Comparison of ENCODE assay signal across 8 cellular contexts in the genomic region with DNA sequence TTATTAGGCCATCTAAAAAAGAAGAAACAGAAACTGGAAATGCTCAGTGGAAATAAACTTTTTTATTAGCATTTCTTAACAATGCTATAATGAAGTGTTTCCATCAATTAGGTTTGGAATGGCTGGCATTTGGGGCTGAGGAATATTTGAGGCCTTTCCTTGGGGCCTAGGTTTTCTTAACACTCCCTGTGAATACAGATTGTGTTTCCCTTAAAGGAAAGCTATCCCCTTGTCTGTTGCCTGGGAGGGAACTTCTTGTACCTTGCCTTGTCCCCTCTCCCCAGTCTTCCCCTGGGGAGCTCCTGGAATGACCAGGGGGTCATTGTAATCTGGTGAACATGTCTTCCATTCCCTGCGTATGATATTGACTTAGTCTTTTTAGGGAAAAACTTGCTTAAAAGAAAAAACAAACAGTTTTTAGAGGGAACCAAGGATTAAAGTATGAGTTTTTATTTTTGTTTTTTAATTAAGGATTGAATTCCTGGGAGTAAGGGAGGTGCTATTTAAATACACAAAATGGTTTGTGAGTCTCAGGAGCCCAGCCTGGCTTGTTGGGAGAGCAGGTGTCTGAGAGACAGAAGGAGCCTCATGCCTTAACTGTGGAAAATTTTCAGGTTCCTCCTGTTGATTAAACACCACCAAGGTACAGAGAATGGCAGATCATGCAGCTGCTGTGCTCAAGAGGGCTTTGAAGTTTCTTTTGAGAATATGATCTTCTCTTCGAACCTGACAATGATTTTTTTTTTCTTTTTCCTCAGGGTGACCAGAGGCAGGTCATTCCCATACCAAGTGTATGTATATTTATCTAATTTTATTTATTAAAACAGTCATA. TPM values are rescaled to one million over a fixed set of nuclear protein-coding genes. Genes with fewer than 3 reads are reported as not detected.
DNase-seq lines count a peak whose midpoint lies in the region; ATAC-seq and TF ChIP-seq lines count a peak whose summit lies in the region.
"Had no signal": no experiment of that assay in that cellular context is flagged by ENCODE, and none has a peak within 500 bp of the region (broad histone marks: within the 10 kb centered on the region; RNA-seq: fewer than 3 reads in every experiment).

No MANE protein-coding gene starts in this region.

- peak; percentile 10 for ATAC-seq in GM21529 (IDR thresholded peaks at IDR 0.05; ENCODE audit: unreplicated experiment)
- no peak for ATAC-seq in activated CD8-positive, alpha-beta T cell treated with anti-CD3 and anti-CD28 coated beads for 36 hours
- ATAC-seq in stimulated activated naive CD8-positive, alpha-beta T cell treated with anti-CD3 and anti-CD28 coated beads, Interleukin-15, amount 100 ng/mL, for 72 hours, result no peak
- ATAC-seq: activated T-cell treated with anti-CD3 and anti-CD28 coated beads, Interleukin-2, amount 50 U/mL, for 4 hours had no signal

- intact Hi-C loops in activated CD8-positive, alpha-beta T cell treated with anti-CD3 and anti-CD28 coated beads for 36 hours (cut with micrococcal nuclease), result no loop called here

- no peaks in the 10 kb centered on the region for H3K27me3 Mint-ChIP-seq in activated CD8-positive, alpha-beta T cell treated with anti-CD3 and anti-CD28 coated beads for 36 hours
- no peaks in the 10 kb centered on the region for H3K27me3 Mint-ChIP-seq in stimulated activated naive CD8-positive, alpha-beta T cell treated with anti-CD3 and anti-CD28 coated beads, Interleukin-15, amount 100 ng/mL, for 72 hours

- no peak for DNase-seq in activated CD8-positive, alpha-beta T cell treated with anti-CD3 and anti-CD28 coated beads for 36 hours
- no peak for DNase-seq in stimulated activated naive CD8-positive, alpha-beta T cell treated with anti-CD3 and anti-CD28 coated beads, Interleukin-15, amount 100 ng/mL, for 72 hours
- DNase-seq in DMS 273 (lab: John Stamatoyannopoulos, UW; ENCODE audit: unreplicated experiment) (no peak), NCI-H446 (lab: John Stamatoyannopoulos, UW) (no peak), NCI-H446 treated with DMSO at 0.1 percent for 48 hours (lab: John Stamatoyannopoulos, UW) (no peak)
- DNase-seq: activated T-cell treated with anti-CD3 and anti-CD28 coated beads, Interleukin-2, amount 50 U/mL, for 4 hours had no signal

- H3K9me3 Mint-ChIP-seq in activated CD8-positive, alpha-beta T cell treated with anti-CD3 and anti-CD28 coated beads for 36 hours, result peaks cover 4% of the 10 kb centered on the region
- no peaks in the 10 kb centered on the region for H3K9me3 Mint-ChIP-seq in stimulated activated naive CD8-positive, alpha-beta T cell treated with anti-CD3 and anti-CD28 coated beads, Interleukin-15, amount 100 ng/mL, for 72 hours
- H3K9me3 Mint-ChIP-seq: activated T-cell treated with anti-CD3 and anti-CD28 coated beads, Interleukin-2, amount 50 U/mL, for 4 hours had no signal

- H3K36me3 Mint-ChIP-seq in activated CD8-positive, alpha-beta T cell treated with anti-CD3 and anti-CD28 coated beads for 36 hours (ENCODE audit: low read depth), result no peaks in the 10 kb centered on the region

- peak overlapping the region; percentile 35 for H3K27ac ChIP-seq in iPS-18a (ENCODE audit: low read length)

- no peaks in the 10 kb centered on the region for H3K9me3 ChIP-seq in iPS-18a (ENCODE audit: control insufficient read depth, low read depth, low read length)

- peak overlapping the region; percentile 63 for H3K27ac Mint-ChIP-seq in activated CD8-positive, alpha-beta T cell treated with anti-CD3 and anti-CD28 coated beads for 36 hours
- peak overlapping the region; percentile 48 to 75 for H3K27ac Mint-ChIP-seq in stimulated activated naive CD8-positive, alpha-beta T cell treated with anti-CD3 and anti-CD28 coated beads, Interleukin-15, amount 100 ng/mL, for 72 hours

- no peaks in the 10 kb centered on the region for H3K27me3 ChIP-seq in iPS-18a (ENCODE audit: control insufficient read depth, insufficient read depth, low read length)

- no peak overlapping the region for H3K4me3 Mint-ChIP-seq in activated CD8-positive, alpha-beta T cell treated with anti-CD3 and anti-CD28 coated beads for 36 hours
- H3K4me3 Mint-ChIP-seq in stimulated activated naive CD8-positive, alpha-beta T cell treated with anti-CD3 and anti-CD28 coated beads, Interleukin-15, amount 100 ng/mL, for 72 hours, result peak overlapping the region in 1 of 2 donors; percentile 50
- H3K4me3 Mint-ChIP-seq: activated T-cell treated with anti-CD3 and anti-CD28 coated beads, Interleukin-2, amount 50 U/mL, for 4 hours had no signal

- CTCF ChIA-PET in activated CD8-positive, alpha-beta T cell treated with anti-CD3 and anti-CD28 coated beads for 36 hours (lab: Charles Lee), result interaction anchor here (0.6 to 4.8 kb wide), 5 partner anchors 11 to 153 kb away, joined by 3 to 48 read pairs (median 5); no protein-coding TSS in a partner anchor

- POLR2A ChIA-PET in activated CD8-positive, alpha-beta T cell treated with anti-CD3 and anti-CD28 coated beads for 36 hours (lab: Charles Lee), result interaction anchor here (1.6 kb wide), 1 partner anchor 13 kb away, joined by 3 read pairs; no protein-coding TSS in a partner anchor

- H3K9ac ChIP-seq in iPS-18a (ENCODE audit: low read length), result no peak overlapping the region

- no peak for TF ChIP-seq CTCF in activated CD8-positive, alpha-beta T cell treated with anti-CD3 and anti-CD28 coated beads for 36 hours (IDR thresholded peaks at IDR 0.05)

- H3K4me3 ChIP-seq in iPS-18a (ENCODE audit: low read length), result no peak overlapping the region

- no peaks in the 10 kb centered on the region for H3K36me3 ChIP-seq in iPS-18a (ENCODE audit: control insufficient read depth, low read depth, low read length)

- H3K4me1 ChIP-seq in iPS-18a (ENCODE audit: control insufficient read depth, low read depth, low read length), result peaks cover 15% of the 10 kb centered on the region

- peaks cover 19% of the 10 kb centered on the region for H3K4me1 Mint-ChIP-seq in activated CD8-positive, alpha-beta T cell treated with anti-CD3 and anti-CD28 coated beads for 36 hours (ENCODE audit: low read depth)
- H3K4me1 Mint-ChIP-seq in stimulated activated naive CD8-positive, alpha-beta T cell treated with anti-CD3 and anti-CD28 coated beads, Interleukin-15, amount 100 ng/mL, for 72 hours, result peaks cover 24% of the 10 kb centered on the region

RNA-seq across cellular contexts. Expression of gene VILL, which starts 34.0 kb away (rescaled TPM):
- 10 to 100 TPM; 11.4 to 11.7 TPM for total RNA-seq in activated CD8-positive, alpha-beta T cell treated with anti-CD3 and anti-CD28 coated beads for 36 hours
